22 cellular contexts compared by ENCODE assay signal in genomic region chr17:60769327-60769726, GRCh38.
"Had no signal": no experiment of that assay in that cellular context is flagged by ENCODE, and none has a peak within 500 bp of the region (broad histone marks: within the 10 kb centered on the region; RNA-seq: fewer than 3 reads in every experiment).

No MANE protein-coding gene starts in this region.

- FAIRE-seq: astrocyte, keratinocyte, small intestine, TTC549 had no signal

- DNase-seq: activated CD4-positive, alpha-beta T cell treated with anti-CD3 and anti-CD28 coated beads, Interleukin-2, amount 10 ng/mL, durations not matched to agents 7 days and 5 days; activated CD4-positive, CD25-positive, alpha-beta regulatory T cell treated with anti-CD3 and anti-CD28 coated beads, Interleukin-2, amount 50 U/mL, for 72 hours; activated CD8-positive, alpha-beta T cell treated with anti-CD3 and anti-CD28 coated beads for 36 hours; activated gamma-delta T cell treated with Interleukin-2 at 50 U/mL for 16 hours; central memory CD4-positive, alpha-beta T cell; dermis blood vessel endothelial cell; effector CD8-positive, alpha-beta T cell; erythroblast; foreskin fibroblast; lower lobe of right lung; naive B cell; small intestine; stimulated activated CD4-positive, alpha-beta T cell treated with anti-CD3 and anti-CD28 coated beads, Interleukin-15, amount 100 ng/mL, for 24 hours; stimulated activated naive CD4-positive, alpha-beta T cell; T-helper 1 cell; WERI-Rb-1 had no signal

- H3K4me2 ChIP-seq: neural progenitor cell had no signal

- H3K4me3 ChIP-seq: lower lobe of right lung, neural progenitor cell, thoracic aorta had no signal

- H3K27ac ChIP-seq: lower lobe of right lung, neural progenitor cell, thoracic aorta, WERI-Rb-1 had no signal

- H3K9me3 ChIP-seq: lower lobe of right lung, thoracic aorta had no signal

- H3K27me3 ChIP-seq: neural progenitor cell had no signal

- H2AFZ ChIP-seq: neural progenitor cell had no signal

- ATAC-seq: activated CD8-positive, alpha-beta T cell treated with anti-CD3 and anti-CD28 coated beads for 36 hours; sciatic nerve had no signal

- H3K4me1 ChIP-seq: lower lobe of right lung, neural progenitor cell had no signal

- H3K9ac ChIP-seq: neural progenitor cell had no signal

- H3K36me3 ChIP-seq: lower lobe of right lung, neural progenitor cell, thoracic aorta, WERI-Rb-1 had no signal
